In the genomic region with DNA sequence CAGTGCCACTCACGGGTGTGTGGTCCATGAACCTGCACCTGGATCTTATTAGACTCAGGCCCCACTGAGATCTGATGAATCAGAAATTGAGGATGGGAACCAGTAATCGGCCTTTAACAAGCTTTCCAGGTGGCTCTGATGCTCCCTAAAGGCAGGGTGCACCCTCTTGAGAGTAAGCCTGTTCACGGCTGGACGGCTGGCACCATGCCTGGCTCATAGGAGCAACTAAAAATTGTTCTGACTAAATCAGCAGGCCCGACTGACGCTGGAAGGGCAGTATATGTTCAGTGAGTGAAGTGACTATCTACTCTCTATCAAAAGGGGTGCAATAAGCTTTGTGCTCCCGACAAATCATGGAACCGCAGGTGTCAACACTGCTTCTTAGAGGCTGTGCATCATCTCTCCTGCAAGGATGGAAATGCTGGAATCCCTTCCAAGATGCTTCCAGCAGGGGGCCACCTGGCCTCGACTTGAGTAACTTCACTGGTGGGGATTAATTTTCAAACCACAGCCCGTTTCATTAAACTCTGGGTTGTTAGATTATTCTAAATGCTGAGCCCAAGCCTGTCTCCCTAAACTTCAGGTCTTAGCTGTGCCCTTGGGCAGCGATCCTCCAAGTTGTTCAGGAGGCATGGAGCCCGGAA, we compare ENCODE assay signal across 1 cellular context.
TF ChIP-seq lines count a peak whose summit lies in the region.

No MANE protein-coding gene starts in this region.

TF ChIP-seq in IMR-90, 13 proteins besides CTCF, POLR2A, EP300 and RAD21 (continued from another document):
- TF ChIP-seq CEBPB (IDR thresholded peaks at IDR 0.05; ENCODE audit: low read depth, low read length) (no peak), USF2 (IDR thresholded peaks at IDR 0.05; ENCODE audit: low read depth, low read length) (no peak)
